ENCODE assay signal across 8 cellular contexts in genomic region chr16:49856741-49857330, GRCh38. TPM values are rescaled to one million over a fixed set of nuclear protein-coding genes. Genes with fewer than 3 reads are reported as not detected.
DNase-seq lines count a peak whose midpoint lies in the region; ATAC-seq lines count a peak whose summit lies in the region.

No MANE protein-coding gene starts in this region.

- peaks cover 0 to 4% of the 10 kb centered on the region in 2 donors for H3K27me3 ChIP-seq in naive thymus-derived CD4-positive, alpha-beta T cell (ENCODE audit: control insufficient read depth in 2 of 2, insufficient read depth in 2 of 2, low read length in 2 of 2)

- intact Hi-C loops in naive thymus-derived CD4-positive, alpha-beta T cell (cut with micrococcal nuclease), result loop anchor here (5.0 to 10.0 kb wide), 4 partner anchors 210 to 948 kb away; partner anchors contain the start of gene HEATR3 (in 1 of the 2)

- no peak overlapping the region for H3K27ac Mint-ChIP-seq in activated T-cell treated with anti-CD3 and anti-CD28 coated beads, Interleukin-2, amount 50 U/mL, for 72 hours
- no peak overlapping the region for H3K27ac Mint-ChIP-seq in naive thymus-derived CD4-positive, alpha-beta T cell

- H3K27ac ChIP-seq in naive thymus-derived CD4-positive, alpha-beta T cell (ENCODE audit: low read depth, low read length), result no peak overlapping the region

- H3K4me3 ChIP-seq in naive thymus-derived CD4-positive, alpha-beta T cell (ENCODE audit: low read length), result no peak overlapping the region

- H3K9me3 Mint-ChIP-seq in activated T-cell treated with anti-CD3 and anti-CD28 coated beads, Interleukin-2, amount 50 U/mL, for 72 hours, result no peaks in the 10 kb centered on the region
- H3K9me3 Mint-ChIP-seq in naive thymus-derived CD4-positive, alpha-beta T cell, result peaks cover 0 to 1% (median 0%) of the 10 kb centered on the region in 11 donors

- H3K4me1 ChIP-seq in naive thymus-derived CD4-positive, alpha-beta T cell (ENCODE audit: control insufficient read depth in 2 of 2, insufficient read depth in 2 of 2, low read length in 2 of 2), result peaks cover 0 to 5% of the 10 kb centered on the region in 2 donors

- ATAC-seq in activated T-cell treated with anti-CD3 and anti-CD28 coated beads, Interleukin-2, amount 50 U/mL, for 72 hours (replicated peaks in 1 of 2), result peak; percentile 44 to 50
- no peak for ATAC-seq in naive thymus-derived CD4-positive, alpha-beta T cell

- POLR2A ChIA-PET in naive thymus-derived CD4-positive, alpha-beta T cell (lab: Charles Lee), result no interaction called here

- H3K27me3 Mint-ChIP-seq in activated T-cell treated with anti-CD3 and anti-CD28 coated beads, Interleukin-2, amount 50 U/mL, for 72 hours (ENCODE audit: low read depth), result peaks cover 61% of the 10 kb centered on the region
- H3K27me3 Mint-ChIP-seq in naive thymus-derived CD4-positive, alpha-beta T cell, result peaks cover 18 to 66% (median 38%) of the 10 kb centered on the region in 5 donors

- CTCF ChIA-PET in naive thymus-derived CD4-positive, alpha-beta T cell (lab: Charles Lee), result interaction anchor here (2.1 kb wide), 1 partner anchor 20 kb away, joined by 8 read pairs; no protein-coding TSS in a partner anchor

- peak; percentile 70 for DNase-seq in NCI-H748 (lab: John Stamatoyannopoulos, UW; ENCODE audit: unreplicated experiment)
- DNase-seq in NCI-H748 treated with DMSO at 0.1 percent for 48 hours (lab: John Stamatoyannopoulos, UW), result no peak
- DNase-seq in NCI-H2171 (lab: John Stamatoyannopoulos, UW), result peak; percentile 63
- peak; percentile 29 to 42 for DNase-seq in activated T-cell treated with anti-CD3 and anti-CD28 coated beads, Interleukin-2, amount 50 U/mL, for 72 hours
- peak; percentile 60 for DNase-seq in fibroblast of the conjunctiva (ENCODE audit: low read depth)
- DNase-seq in naive thymus-derived CD4-positive, alpha-beta T cell, result peak in 1 of 9 donors; percentile 33
- peak; percentile 86 for DNase-seq in ureter (ENCODE audit: low spot score)
- DNase-seq in central memory CD4-positive, alpha-beta T cell, result no peak

- H3K4me1 Mint-ChIP-seq in activated T-cell treated with anti-CD3 and anti-CD28 coated beads, Interleukin-2, amount 50 U/mL, for 72 hours (ENCODE audit: low read depth), result peaks cover 5% of the 10 kb centered on the region
- peaks cover 0 to 20% (median 11%) of the 10 kb centered on the region in 7 donors for H3K4me1 Mint-ChIP-seq in naive thymus-derived CD4-positive, alpha-beta T cell

- peaks cover 2% of the 10 kb centered on the region in 2 donors for H3K36me3 Mint-ChIP-seq in activated T-cell treated with anti-CD3 and anti-CD28 coated beads, Interleukin-2, amount 50 U/mL, for 72 hours (ENCODE audit: insufficient read depth in 2 of 2)
- no peaks in the 10 kb centered on the region for H3K36me3 Mint-ChIP-seq in naive thymus-derived CD4-positive, alpha-beta T cell

- H3K36me3 ChIP-seq in naive thymus-derived CD4-positive, alpha-beta T cell (ENCODE audit: control insufficient read depth in 2 of 3, insufficient read depth in 3 of 3, low read length in 3 of 3), result no peaks in the 10 kb centered on the region

- no peaks in the 10 kb centered on the region for H3K9me3 ChIP-seq in naive thymus-derived CD4-positive, alpha-beta T cell (ENCODE audit: control insufficient read depth in 2 of 3, low read length in 3 of 3)

- H3K4me3 Mint-ChIP-seq in activated T-cell treated with anti-CD3 and anti-CD28 coated beads, Interleukin-2, amount 50 U/mL, for 72 hours, result peak overlapping the region; percentile 75 to 81
- H3K4me3 Mint-ChIP-seq in naive thymus-derived CD4-positive, alpha-beta T cell, result peak overlapping the region; percentile 58 to 90 (median 80)

RNA-seq across cellular contexts. Expression of gene ZNF423, which starts 0.9 kb away (rescaled TPM):
- total RNA-seq in activated T-cell treated with anti-CD3 and anti-CD28 coated beads, Interleukin-2, amount 50 U/mL, for 72 hours, result not detected
- not detected for total RNA-seq in naive thymus-derived CD4-positive, alpha-beta T cell
- polyA plus RNA-seq in naive thymus-derived CD4-positive, alpha-beta T cell, result not detected
- 15.7 TPM for total RNA-seq in ureter

Comparison
In these comparisons a context has a peak if more than half of its experiments do, and no peak if none do; other contexts are left out.
1. DNase-seq: peak in NCI-H748 (single experiment), NCI-H2171 (single experiment), activated T-cell treated with anti-CD3 and anti-CD28 coated beads, Interleukin-2, amount 50 U/mL, for 72 hours (2 of 2), fibroblast of the conjunctiva (single experiment) and ureter (single experiment); none in NCI-H748 treated with DMSO at 0.1 percent for 48 hours (single experiment) and central memory CD4-positive, alpha-beta T cell (single experiment).
2. RNA of gene ZNF423, which starts 0.9 kb away (total RNA-seq): 15.7 TPM in ureter (single experiment); not detected in activated T-cell treated with anti-CD3 and anti-CD28 coated beads, Interleukin-2, amount 50 U/mL, for 72 hours and not detected in naive thymus-derived CD4-positive, alpha-beta T cell; every median in the first group is over 10 times any median in the second.